ENCODE assay signal across 29 cellular contexts in the genomic region with DNA sequence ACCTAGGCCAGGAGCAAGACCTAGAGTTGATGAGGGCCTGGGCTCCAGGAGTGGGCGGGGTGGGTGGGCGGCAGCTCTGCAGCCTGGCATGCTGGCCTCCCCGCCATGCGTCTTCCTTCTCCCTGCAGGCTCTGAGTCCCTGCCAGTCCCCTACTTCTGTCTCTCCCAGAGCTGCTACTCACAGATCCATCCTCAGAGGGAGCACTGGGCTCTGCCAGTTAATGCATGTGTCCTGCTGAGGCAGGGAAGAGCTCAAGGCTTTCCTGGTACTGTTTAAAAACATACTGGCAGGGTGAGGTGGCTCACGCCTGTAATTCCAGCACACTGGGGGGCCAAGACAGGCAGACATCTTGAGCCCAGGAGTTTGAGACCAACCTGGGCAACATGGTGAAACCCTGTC. TPM values are rescaled to one million over a fixed set of nuclear protein-coding genes. Genes with fewer than 3 reads are reported as not detected.
"Had no signal": no experiment of that assay in that cellular context is flagged by ENCODE, and none has a peak within 500 bp of the region (broad histone marks: within the 10 kb centered on the region; RNA-seq: fewer than 3 reads in every experiment).

No MANE protein-coding gene starts in this region.

- H3K9me3 Mint-ChIP-seq: activated naive CD4-positive, alpha-beta T cell treated with anti-CD3 and anti-CD28 coated beads for 36 hours; brain; immature natural killer cell; mesothelial cell of epicardium; naive B cell had no signal

- H3K27me3 ChIP-seq: ascending aorta, cardiac muscle cell, colonic mucosa, right lobe of liver had no signal

- H3K27ac Mint-ChIP-seq: activated naive CD4-positive, alpha-beta T cell treated with anti-CD3 and anti-CD28 coated beads for 36 hours; mesothelial cell of epicardium; naive B cell; progenitor cell of endocrine pancreas; T-helper 17 cell had no signal

- ATAC-seq: left colon, right lobe of liver, T-helper 17 cell had no signal

- H3K9me3 ChIP-seq: ascending aorta, colonic mucosa, right lobe of liver, tibial nerve had no signal

- H3K4me3 Mint-ChIP-seq: activated naive CD4-positive, alpha-beta T cell treated with anti-CD3 and anti-CD28 coated beads for 36 hours; brain; immature natural killer cell; mesothelial cell of epicardium; naive B cell; T-helper 17 cell had no signal

- DNase-seq: activated CD8-positive, alpha-beta memory T cell treated with anti-CD3 and anti-CD28 coated beads for 24 hours; activated effector memory CD4-positive, alpha-beta T cell treated with Interleukin-2 at 50 U/mL for 16 hours; cerebellar nuclear complex; colonic mucosa; dorsolateral prefrontal cortex; effector memory CD4-positive, alpha-beta T cell; erythroblast; head of caudate nucleus; hippocampal formation; immature natural killer cell; kidney; left colon; mammary epithelial cell; naive B cell; stimulated activated CD4-positive, alpha-beta T cell treated with anti-CD3 and anti-CD28 coated beads, Interleukin-2, amount 100 ng/mL, for 48 hours; stimulated activated naive CD4-positive, alpha-beta T cell treated with Interleukin-2 at 50 U/mL for 16 hours; SW 1271; T-helper 17 cell had no signal

- H3K4me3 ChIP-seq: ascending aorta, cardiac muscle cell, colonic mucosa, dorsolateral prefrontal cortex, right lobe of liver, tibial nerve had no signal

- H3K4me1 ChIP-seq: ascending aorta had no signal

- H3K27me3 Mint-ChIP-seq: naive B cell, progenitor cell of endocrine pancreas, T-helper 17 cell had no signal

- H3K27ac ChIP-seq: ascending aorta, cardiac muscle cell, colonic mucosa, dorsolateral prefrontal cortex, right lobe of liver, tibial nerve had no signal

- H3K36me3 ChIP-seq: ascending aorta, cardiac muscle cell, colonic mucosa, right lobe of liver, tibial nerve had no signal

- H3K36me3 Mint-ChIP-seq: brain, immature natural killer cell, mesothelial cell of epicardium, naive B cell had no signal

RNA-seq across cellular contexts. Expression of gene EDAR, which starts 38.7 kb away (rescaled TPM):
- total RNA-seq: ascending aorta, cardiac muscle cell, osteocyte, skeletal muscle tissue, temporal lobe had no signal
- polyA plus RNA-seq: cardiac muscle cell, immature natural killer cell had no signal
